In the genomic region with DNA sequence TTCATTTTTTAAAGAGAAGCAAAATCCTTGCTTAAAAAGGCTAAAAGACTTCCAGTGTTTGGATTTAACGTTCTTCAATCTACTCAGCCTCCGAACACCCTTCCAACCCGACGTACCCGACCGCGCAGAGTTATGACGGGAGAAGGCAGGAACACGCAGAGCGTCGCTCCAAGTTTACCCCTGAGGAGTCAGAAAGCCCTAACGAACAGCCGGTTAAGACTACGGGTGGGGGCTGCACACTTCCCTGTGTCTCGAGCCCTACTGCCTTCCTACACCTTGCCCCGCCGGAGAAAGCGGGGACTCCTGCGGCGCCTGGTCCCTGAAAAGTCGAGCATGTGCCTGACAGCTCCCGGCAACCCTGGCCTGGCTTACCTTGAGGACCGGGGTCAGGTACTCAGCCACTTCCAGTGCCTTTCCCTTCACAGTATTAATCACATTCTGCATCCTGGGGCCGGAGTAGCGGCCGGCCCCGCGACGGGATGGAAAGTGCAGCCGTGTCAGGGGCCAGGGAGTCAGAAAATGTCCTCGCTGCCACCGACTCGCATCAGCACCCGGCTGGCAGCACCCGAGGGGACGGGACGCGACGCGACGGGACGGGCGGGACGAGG, we compare ENCODE assay signal across 8 cellular contexts. TPM values are rescaled to one million over a fixed set of nuclear protein-coding genes. Genes with fewer than 3 reads are reported as not detected.
A peak's percentile ranks its signal among the peaks of the same experiment; 100 is the strongest.
DNase-seq lines count a peak whose midpoint lies in the region; ATAC-seq, FAIRE-seq and TF ChIP-seq lines count a peak whose summit lies in the region.

No MANE protein-coding gene starts in this region.

- CTCF ChIA-PET in HepG2 (lab: Yijun Ruan, JAX; ENCODE audit: low intra/inter-chr PET ratio, low total read pairs), result no interaction called here

- TSS peak; percentile 59 for BruUV-seq in HepG2 (replicated peaks; lab: Mats Ljungman, UMichigan)

- DNase-seq in ACHN, result peak; percentile 84
- DNase-seq in NCI-H2171 treated with DMSO at 0.1 percent for 48 hours (lab: John Stamatoyannopoulos, UW), result peak; percentile 85
- DNase-seq in activated CD4-positive, CD25-positive, alpha-beta regulatory T cell treated with anti-CD3 and anti-CD28 coated beads, Interleukin-2, amount 50 U/mL, for 16 hours (ENCODE audit: low read depth, low spot score), result peak; percentile 43
- DNase-seq in coronary artery (ENCODE audit: low spot score), result peak; percentile 78
- DNase-seq in HepG2 (ENCODE audit: low spot score), result peak; percentile 66
- DNase-seq in stimulated activated CD4-positive, alpha-beta T cell treated with anti-CD3 and anti-CD28 coated beads, Interleukin-2, amount 100 ng/mL, for 48 hours, result peak; percentile 62 to 70

- H3K27ac ChIP-seq in coronary artery (peak overlapping the region; percentile 96 to 100), HepG2 (ENCODE audit: extremely low read length, insufficient read depth, low read length) (peak overlapping the region; percentile 95)

- FAIRE-seq in HepG2 (lab: Jason Lieb, UNC), result peak; percentile 23

- H3K4me3 ChIP-seq in coronary artery (peak overlapping the region; percentile 97), HepG2 (replicated peaks in 1 of 3; ENCODE audit: insufficient read depth in 1 of 3, low read depth in 2 of 3, low read length in 3 of 3) (peak overlapping the region; percentile 85 to 91 (median 85))

- no peak for TF ChIP-seq EP300 in HepG2 (IDR thresholded peaks at IDR 0.05; ENCODE audit: low read depth in 2 of 2, low read length in 2 of 2)
- TF ChIP-seq EP300 in HepG2 (CRISPR knock-in tag; IDR thresholded peaks at IDR 0.05; ENCODE audit: borderline replicate concordance), result no peak

- peak overlapping the region; percentile 85 for H3K4me2 ChIP-seq in HepG2 (ENCODE audit: low read depth, low read length)

- no peak for TF ChIP-seq RAD21 in HepG2 (CRISPR knock-in tag; IDR thresholded peaks at IDR 0.05)

- H3K4me1 ChIP-seq in HepG2 (ENCODE audit: insufficient read depth, low read length), result peaks cover 16% of the 10 kb centered on the region

- peak overlapping the region; percentile 88 for H3K9ac ChIP-seq in HepG2 (ENCODE audit: insufficient read depth, low read depth, low read length)

- H3K79me2 ChIP-seq in HepG2 (ENCODE audit: insufficient read depth, low read length), result peaks cover 37% of the 10 kb centered on the region

- peak; percentile 59 for ATAC-seq in GM18511 (IDR thresholded peaks at IDR 0.05; ENCODE audit: unreplicated experiment)
- ATAC-seq in HG03025 (IDR thresholded peaks at IDR 0.05; ENCODE audit: low FRiP score, unreplicated experiment), result peak; percentile 49
- peak; percentile 58 for ATAC-seq in HepG2

- peaks cover 0 to 7% of the 10 kb centered on the region in 2 experiments; a peak in 1 of 5 replicates for H3K36me3 ChIP-seq in HepG2 (replicated peaks in 1 of 2; ENCODE audit: control insufficient read depth in 1 of 2, insufficient read depth in 2 of 2, low read length in 2 of 2)

- peak overlapping the region; percentile 30 for H2AFZ ChIP-seq in HepG2 (ENCODE audit: low read length)

- H4K20me1 ChIP-seq in HepG2 (ENCODE audit: insufficient read depth, low read length), result no peaks in the 10 kb centered on the region

- TF ChIP-seq CTCF in coronary artery (IDR thresholded peaks at IDR 0.05) (no peak), HepG2 (CRISPR knock-in tag; IDR thresholded peaks at IDR 0.05) (no peak)

- POLR2A ChIA-PET in HepG2 (lab: Yijun Ruan, JAX), result interaction anchor here (0.6 to 1.1 kb wide), 2 partner anchors 16 to 19 kb away, joined by 3 to 7 read pairs; no protein-coding TSS in a partner anchor

- H3K9me3 ChIP-seq in HepG2 (ENCODE audit: low read length), result no peaks in the 10 kb centered on the region

- intact Hi-C loops in HepG2 (cut with micrococcal nuclease; ENCODE audit: unreplicated experiment), result loop anchor here (2.0 kb wide), 1 partner anchor 430 kb away; a partner anchor contains a TSS

- peak in 1 of 2 experiments; percentile 53; a peak in 1 of 4 replicates for TF ChIP-seq POLR2A in HepG2 (IDR thresholded peaks at IDR 0.05; ENCODE audit: insufficient read depth in 1 of 2, low read depth in 2 of 2, low read length in 2 of 2)

- no peaks in the 10 kb centered on the region; a peak in 1 of 5 replicates for H3K27me3 ChIP-seq in HepG2 (ENCODE audit: control insufficient read depth in 1 of 2, insufficient read depth in 2 of 2, low read length in 2 of 2)

- in situ Hi-C loops in ACHN (cut with HindIII; ENCODE audit: low pct_ligation_motif_present, low pct_unique_long_range_greater_than_20kb, low sequenced_read_pairs), result no loop called here
- in situ Hi-C loops in HepG2 (cut with HindIII; ENCODE audit: extremely low pct_ligation_motif_present, low pct_unique_long_range_greater_than_20kb), result no loop called here

- 2% methylated on average over 15 of the region's 44 CpGs for WGBS in HepG2 (ENCODE audit: low lambda C conversion rate)

TF ChIP-seq in HepG2, 621 proteins besides CTCF, POLR2A, EP300 and RAD21 (continues in another document):
- TF ChIP-seq ZNF547 (CRISPR knock-in tag; IDR thresholded peaks at IDR 0.05) (no peak), SALL1 (CRISPR knock-in tag; IDR thresholded peaks at IDR 0.05) (no peak)

RNA-seq across cellular contexts. Expression of a gene that starts 0.6 kb away (rescaled TPM):
- total RNA-seq in HepG2 (2016; rRNA removed; fragmentation: Illumina TruSeq; extraction: Trizol), result 34.8 and 43.3 TPM in 2 replicates
- 10.5 and 11.0 TPM in 2 replicates for total RNA-seq in HepG2 (2016; cell fraction: cytosol; rRNA removed; fragmentation: Illumina TruSeq; extraction: Trizol; ENCODE audit: low read depth)
- total RNA-seq in HepG2 (2016; cell fraction: insoluble cytoplasmic fraction; rRNA removed; fragmentation: Illumina TruSeq; extraction: Trizol), result 36.0 and 43.3 TPM in 2 replicates
- total RNA-seq in HepG2 (2016; cell fraction: membrane; rRNA removed; fragmentation: Illumina TruSeq; extraction: Trizol), result 16.6 and 19.5 TPM in 2 replicates
- 22.6 and 25.0 TPM in 2 replicates for total RNA-seq in HepG2 (2016; cell fraction: nucleus; rRNA removed; fragmentation: Illumina TruSeq; extraction: Trizol)
- polyA plus RNA-seq in HepG2 (2011; rRNA removed), result 15.0 and 19.6 TPM in 2 replicates
- 12.9 and 13.9 TPM in 2 replicates for polyA plus RNA-seq in HepG2 (2011; cell fraction: cytosol; rRNA removed)
- polyA plus RNA-seq in HepG2 (2011; cell fraction: nucleus; rRNA removed), result 9.3 and 10.2 TPM in 2 replicates
- 19.0 and 21.7 TPM in 2 replicates for polyA plus RNA-seq in HepG2 (2012)
- polyA plus RNA-seq in HepG2 (2016; cell fraction: cytosol; fragmentation: Illumina TruSeq; extraction: Trizol; ENCODE audit: low read depth), result 8.5 and 8.8 TPM in 2 replicates
- polyA plus RNA-seq in HepG2 (2016; cell fraction: insoluble cytoplasmic fraction; fragmentation: Illumina TruSeq; extraction: Trizol; ENCODE audit: low read depth), result 52.2 and 53.7 TPM in 2 replicates
- 14.7 and 15.5 TPM in 2 replicates for polyA plus RNA-seq in HepG2 (2016; cell fraction: membrane; fragmentation: Illumina TruSeq; extraction: Trizol; ENCODE audit: low read depth)
- 34.0 and 34.1 TPM in 2 replicates for polyA plus RNA-seq in HepG2 (2016; cell fraction: nucleus; fragmentation: Illumina TruSeq; extraction: Trizol; ENCODE audit: insufficient read depth, low read depth)
- polyA minus RNA-seq in HepG2 (2011; rRNA and poly(A)+ RNA removed; ENCODE audit: low replicate concordance), result 12.9 and 19.3 TPM in 2 replicates
- 14.7 and 18.1 TPM in 2 replicates for polyA minus RNA-seq in HepG2 (2011; cell fraction: cytosol; rRNA and poly(A)+ RNA removed)
- 29.1 and 30.3 TPM in 2 replicates for polyA minus RNA-seq in HepG2 (2011; cell fraction: nucleus; rRNA and poly(A)+ RNA removed)

RNA-seq across cellular contexts. Expression of a gene that starts 0.7 kb away (rescaled TPM):
- 26.5 and 36.4 TPM in 2 replicates for total RNA-seq in HepG2 (2016; rRNA removed; fragmentation: Illumina TruSeq; extraction: Trizol)
- 2.2 and 2.8 TPM in 2 replicates for total RNA-seq in HepG2 (2016; cell fraction: cytosol; rRNA removed; fragmentation: Illumina TruSeq; extraction: Trizol; ENCODE audit: low read depth)
- 25.1 and 31.2 TPM in 2 replicates for total RNA-seq in HepG2 (2016; cell fraction: insoluble cytoplasmic fraction; rRNA removed; fragmentation: Illumina TruSeq; extraction: Trizol)
- total RNA-seq in HepG2 (2016; cell fraction: membrane; rRNA removed; fragmentation: Illumina TruSeq; extraction: Trizol), result 13.0 and 15.4 TPM in 2 replicates
- 18.9 and 20.4 TPM in 2 replicates for total RNA-seq in HepG2 (2016; cell fraction: nucleus; rRNA removed; fragmentation: Illumina TruSeq; extraction: Trizol)
- polyA plus RNA-seq in HepG2 (2011; rRNA removed), result 13.2 and 15.5 TPM in 2 replicates
- polyA plus RNA-seq in HepG2 (2011; cell fraction: cytosol; rRNA removed), result 7.5 and 17.1 TPM in 2 replicates
- polyA plus RNA-seq in HepG2 (2011; cell fraction: nucleus; rRNA removed), result 4.5 and 7.6 TPM in 2 replicates
- 11.7 and 17.7 TPM in 2 replicates for polyA plus RNA-seq in HepG2 (2012)
- polyA plus RNA-seq in HepG2 (2016; cell fraction: cytosol; fragmentation: Illumina TruSeq; extraction: Trizol; ENCODE audit: low read depth), result 1.2 and 2.1 TPM in 2 replicates
- 24.1 and 30.4 TPM in 2 replicates for polyA plus RNA-seq in HepG2 (2016; cell fraction: insoluble cytoplasmic fraction; fragmentation: Illumina TruSeq; extraction: Trizol; ENCODE audit: low read depth)
- 7.7 and 8.3 TPM in 2 replicates for polyA plus RNA-seq in HepG2 (2016; cell fraction: membrane; fragmentation: Illumina TruSeq; extraction: Trizol; ENCODE audit: low read depth)
- 20.6 and 24.4 TPM in 2 replicates for polyA plus RNA-seq in HepG2 (2016; cell fraction: nucleus; fragmentation: Illumina TruSeq; extraction: Trizol; ENCODE audit: insufficient read depth, low read depth)
- 29.2 and 35.8 TPM in 2 replicates for polyA minus RNA-seq in HepG2 (2011; rRNA and poly(A)+ RNA removed; ENCODE audit: low replicate concordance)
- 15.7 and 19.2 TPM in 2 replicates for polyA minus RNA-seq in HepG2 (2011; cell fraction: cytosol; rRNA and poly(A)+ RNA removed)
- 13.1 and 18.9 TPM in 2 replicates for polyA minus RNA-seq in HepG2 (2011; cell fraction: nucleus; rRNA and poly(A)+ RNA removed)

Comparison
In these comparisons a context has a peak if more than half of its experiments do, and no peak if none do; other contexts are left out.
1. Peak in every context shown above with its lines: DNase-seq, ATAC-seq, H3K4me3 ChIP-seq and H3K27ac ChIP-seq.